Comparison of ENCODE assay signal across 18 cellular contexts in genomic region chr6:155580904-155581303, GRCh38.
DNase-seq lines count a peak whose midpoint lies in the region; FAIRE-seq and TF ChIP-seq lines count a peak whose summit lies in the region.
"Had no signal": no experiment of that assay in that cellular context is flagged by ENCODE, and none has a peak within 500 bp of the region (broad histone marks: within the 10 kb centered on the region; RNA-seq: fewer than 3 reads in every experiment).

No MANE protein-coding gene starts in this region.

- no peak overlapping the region for H3K27ac Mint-ChIP-seq in HFFc6
- H3K27ac Mint-ChIP-seq: activated CD8-positive, alpha-beta T cell treated with anti-CD3 and anti-CD28 coated beads, Interleukin-2, amount 10 ng/mL, durations not matched to agents 7 days and 5 days; activated naive CD4-positive, alpha-beta T cell treated with anti-CD3 and anti-CD28 coated beads, Interleukin-2, amount 50 U/mL, for 72 hours had no signal

- H3K4me3 Mint-ChIP-seq in HFFc6, result no peak overlapping the region
- H3K4me3 Mint-ChIP-seq: activated CD8-positive, alpha-beta T cell treated with anti-CD3 and anti-CD28 coated beads, Interleukin-2, amount 10 ng/mL, durations not matched to agents 7 days and 5 days had no signal

- DNase-seq in D721Med (ENCODE audit: insufficient read length, low spot score), result no peak
- DNase-seq in HFFc6, result no peak
- DNase-seq in iPS-NIHi7 (ENCODE audit: extremely low spot score), result peak; percentile 26
- no peak for DNase-seq in NOMO-1 (lab: John Stamatoyannopoulos, UW; ENCODE audit: unreplicated experiment in 2 of 2)
- DNase-seq in NCI-H2171 treated with DMSO at 0.1 percent for 48 hours (lab: John Stamatoyannopoulos, UW), result no peak
- no peak for DNase-seq in NCI-H146 (lab: John Stamatoyannopoulos, UW)
- no peak for DNase-seq in NCI-H146 treated with DMSO at 0.1 percent for 48 hours (lab: John Stamatoyannopoulos, UW; ENCODE audit: unreplicated experiment)
- DNase-seq: activated CD8-positive, alpha-beta T cell treated with anti-CD3 and anti-CD28 coated beads, Interleukin-2, amount 10 ng/mL, durations not matched to agents 7 days and 5 days; activated T-cell treated with anti-CD3 and anti-CD28 coated beads, Interleukin-2, amount 50 U/mL, for 48 hours; body of pancreas; Calu3; cortex of kidney; GDM1; NCI-H1436 treated with DMSO at 0.1 percent for 48 hours; stimulated activated CD4-positive, alpha-beta T cell treated with anti-CD3 and anti-CD28 coated beads, Interleukin-4, amount 100 ng/mL, for 24 hours; uterus had no signal

- H3K4me1 Mint-ChIP-seq in HFFc6 (ENCODE audit: low read depth), result peaks cover 19% of the 10 kb centered on the region

- H3K27ac ChIP-seq in VCaP, result no peak overlapping the region
- H3K27ac ChIP-seq: uterus had no signal

- no peaks in the 10 kb centered on the region for H3K9me3 Mint-ChIP-seq in HFFc6
- H3K9me3 Mint-ChIP-seq: activated naive CD4-positive, alpha-beta T cell treated with anti-CD3 and anti-CD28 coated beads, Interleukin-2, amount 50 U/mL, for 72 hours had no signal

- TF ChIP-seq CTCF in D721Med (IDR thresholded peaks at IDR 0.05; ENCODE audit: insufficient read depth, missing control alignments), result peak; percentile 22
- peak; percentile 49 for TF ChIP-seq CTCF in HFFc6 (IDR thresholded peaks at IDR 0.05)
- TF ChIP-seq CTCF in VCaP (conservative IDR thresholded peaks at IDR 0.05), result peak; percentile 12; the same call in 1 of the 2 replicates

- peaks cover 1% of the 10 kb centered on the region; the same call in 1 of the 2 replicates for H3K27me3 Mint-ChIP-seq in HFFc6 (ENCODE audit: insufficient read depth)

- no peak for FAIRE-seq in D721Med (lab: Jason Lieb, UNC)

- H3K36me3 Mint-ChIP-seq in HFFc6 (ENCODE audit: low read depth), result no peaks in the 10 kb centered on the region
- H3K36me3 Mint-ChIP-seq: activated naive CD4-positive, alpha-beta T cell treated with anti-CD3 and anti-CD28 coated beads, Interleukin-2, amount 50 U/mL, for 72 hours had no signal
